1 cellular context compared by ENCODE assay signal in the genomic region with DNA sequence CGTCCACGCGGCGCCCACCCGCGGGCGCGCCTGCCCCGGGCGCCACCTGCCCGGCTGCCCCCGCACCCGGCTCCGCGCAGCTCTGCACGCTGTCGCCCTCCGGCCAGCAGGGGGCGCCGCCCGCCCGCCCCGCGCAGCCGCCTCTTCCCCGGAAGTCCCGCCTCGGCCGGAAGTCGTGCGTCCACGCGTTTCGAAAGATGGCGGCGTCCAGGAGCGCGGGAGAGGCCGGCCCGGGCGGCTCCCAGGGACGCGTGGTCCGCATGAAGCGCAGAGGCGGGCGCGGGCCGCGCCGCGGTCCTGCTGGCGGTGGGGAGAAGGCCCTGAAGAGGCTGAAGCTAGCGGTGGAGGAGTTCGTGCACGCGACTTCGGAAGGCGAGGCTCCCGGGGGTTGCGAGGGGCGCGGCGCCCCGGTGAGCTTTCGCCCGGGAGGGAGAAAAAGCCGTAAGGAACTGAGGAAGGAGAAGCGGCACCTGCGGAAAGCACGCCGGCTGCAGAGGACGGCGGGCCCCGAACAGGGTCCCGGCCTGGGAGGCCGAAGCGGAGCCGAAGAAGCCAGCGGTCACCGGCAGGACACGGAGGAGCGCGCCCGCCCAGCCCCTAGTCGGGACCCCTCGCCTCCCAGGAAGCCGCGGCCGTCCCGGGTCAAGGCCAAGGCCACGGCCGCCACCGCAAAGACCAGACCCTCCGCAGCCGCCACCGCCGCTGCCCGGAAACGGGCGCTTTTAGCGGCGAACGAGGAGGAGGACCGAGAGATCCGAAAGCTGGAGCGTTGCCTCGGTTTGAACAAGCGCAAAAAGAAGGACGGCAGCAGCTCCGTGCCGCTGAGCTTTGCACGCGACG.
A peak's percentile ranks its signal among the peaks of the same experiment; 100 is the strongest.
TF ChIP-seq lines count a peak whose summit lies in the region.

TSS of gene NOM1 (plus strand) at position 172 of the 840 bp plus-strand sequence. CDS start at position 198, 26 bp downstream.

TF ChIP-seq in WTC11, 78 proteins besides CTCF, POLR2A, EP300 and RAD21 (continued from another document and continues in another):
- TF ChIP-seq AFF4 (CRISPR knock-in tag; IDR thresholded peaks at IDR 0.05; ENCODE audit: borderline replicate concordance) (no peak), ZNF396 (CRISPR knock-in tag; IDR thresholded peaks at IDR 0.05; ENCODE audit: borderline replicate concordance) (no peak), NR1H2 (CRISPR knock-in tag; IDR thresholded peaks at IDR 0.05) (peak; percentile 26; the same call in 1 of the 2 replicates), GABPB1 (CRISPR knock-in tag; IDR thresholded peaks at IDR 0.05) (peak; percentile 92), NR3C1 (CRISPR knock-in tag; conservative IDR thresholded peaks at IDR 0.05; ENCODE audit: low read depth) (no peak), SMAD3 (CRISPR knock-in tag; IDR thresholded peaks at IDR 0.05; ENCODE audit: borderline replicate concordance) (0 out of 2 replicates have a peak, but pooled peaks have one; percentile 39), ATF2 (CRISPR knock-in tag; IDR thresholded peaks at IDR 0.05; ENCODE audit: borderline replicate concordance, low read depth) (no peak), CREM (CRISPR knock-in tag; IDR thresholded peaks at IDR 0.05) (peak; percentile 69; the same call in 1 of the 2 replicates), HMGA2 (CRISPR knock-in tag; IDR thresholded peaks at IDR 0.05) (no peak), STAT6 (CRISPR knock-in tag; conservative IDR thresholded peaks at IDR 0.05; ENCODE audit: low read depth) (no peak), ZBTB21 (CRISPR knock-in tag; IDR thresholded peaks at IDR 0.05; ENCODE audit: borderline replicate concordance) (no peak), TP53 (CRISPR knock-in tag; IDR thresholded peaks at IDR 0.05) (no peak), JUN (CRISPR knock-in tag; IDR thresholded peaks at IDR 0.05) (no peak; the same call in 1 of the 2 replicates), SMAD4 (CRISPR knock-in tag; IDR thresholded peaks at IDR 0.05) (peak; percentile 14; the same call in 1 of the 2 replicates), CREB1 (CRISPR knock-in tag; IDR thresholded peaks at IDR 0.05) (no peak), NR2C2 (CRISPR knock-in tag; IDR thresholded peaks at IDR 0.05) (no peak), KAT7 (CRISPR knock-in tag; IDR thresholded peaks at IDR 0.05; ENCODE audit: borderline replicate concordance) (0 out of 2 replicates have a peak, but pooled peaks have one; percentile 77), RELA (CRISPR knock-in tag; IDR thresholded peaks at IDR 0.05; ENCODE audit: borderline replicate concordance) (no peak), FOXK1 (CRISPR knock-in tag; IDR thresholded peaks at IDR 0.05) (peak; percentile 81; the same call in 1 of the 2 replicates), ETV6 (CRISPR knock-in tag; IDR thresholded peaks at IDR 0.05) (peak; percentile 61; the same call in 1 of the 2 replicates), MLX (CRISPR knock-in tag; IDR thresholded peaks at IDR 0.05) (no peak), ZNF263 (CRISPR knock-in tag; IDR thresholded peaks at IDR 0.05; ENCODE audit: low read depth) (no peak), ATF1 (CRISPR knock-in tag; IDR thresholded peaks at IDR 0.05) (no peak), ESRRA (CRISPR knock-in tag; IDR thresholded peaks at IDR 0.05; ENCODE audit: borderline replicate concordance) (peak; percentile 69; the same call in 1 of the 2 replicates)
- TF ChIP-seq, protein P1, sequence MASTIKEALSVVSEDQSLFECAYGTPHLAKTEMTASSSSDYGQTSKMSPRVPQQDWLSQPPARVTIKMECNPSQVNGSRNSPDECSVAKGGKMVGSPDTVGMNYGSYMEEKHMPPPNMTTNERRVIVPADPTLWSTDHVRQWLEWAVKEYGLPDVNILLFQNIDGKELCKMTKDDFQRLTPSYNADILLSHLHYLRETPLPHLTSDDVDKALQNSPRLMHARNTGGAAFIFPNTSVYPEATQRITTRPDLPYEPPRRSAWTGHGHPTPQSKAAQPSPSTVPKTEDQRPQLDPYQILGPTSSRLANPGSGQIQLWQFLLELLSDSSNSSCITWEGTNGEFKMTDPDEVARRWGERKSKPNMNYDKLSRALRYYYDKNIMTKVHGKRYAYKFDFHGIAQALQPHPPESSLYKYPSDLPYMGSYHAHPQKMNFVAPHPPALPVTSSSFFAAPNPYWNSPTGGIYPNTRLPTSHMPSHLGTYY (CRISPR knock-in tag; IDR thresholded peaks at IDR 0.05), result no peak
- TF ChIP-seq, protein P2, sequence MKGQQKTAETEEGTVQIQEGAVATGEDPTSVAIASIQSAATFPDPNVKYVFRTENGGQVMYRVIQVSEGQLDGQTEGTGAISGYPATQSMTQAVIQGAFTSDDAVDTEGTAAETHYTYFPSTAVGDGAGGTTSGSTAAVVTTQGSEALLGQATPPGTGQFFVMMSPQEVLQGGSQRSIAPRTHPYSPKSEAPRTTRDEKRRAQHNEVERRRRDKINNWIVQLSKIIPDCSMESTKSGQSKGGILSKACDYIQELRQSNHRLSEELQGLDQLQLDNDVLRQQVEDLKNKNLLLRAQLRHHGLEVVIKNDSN (CRISPR knock-in tag; IDR thresholded peaks at IDR 0.05), result 0 out of 2 replicates have a peak, but pooled peaks have one; percentile 55
- TF ChIP-seq, protein P3, sequence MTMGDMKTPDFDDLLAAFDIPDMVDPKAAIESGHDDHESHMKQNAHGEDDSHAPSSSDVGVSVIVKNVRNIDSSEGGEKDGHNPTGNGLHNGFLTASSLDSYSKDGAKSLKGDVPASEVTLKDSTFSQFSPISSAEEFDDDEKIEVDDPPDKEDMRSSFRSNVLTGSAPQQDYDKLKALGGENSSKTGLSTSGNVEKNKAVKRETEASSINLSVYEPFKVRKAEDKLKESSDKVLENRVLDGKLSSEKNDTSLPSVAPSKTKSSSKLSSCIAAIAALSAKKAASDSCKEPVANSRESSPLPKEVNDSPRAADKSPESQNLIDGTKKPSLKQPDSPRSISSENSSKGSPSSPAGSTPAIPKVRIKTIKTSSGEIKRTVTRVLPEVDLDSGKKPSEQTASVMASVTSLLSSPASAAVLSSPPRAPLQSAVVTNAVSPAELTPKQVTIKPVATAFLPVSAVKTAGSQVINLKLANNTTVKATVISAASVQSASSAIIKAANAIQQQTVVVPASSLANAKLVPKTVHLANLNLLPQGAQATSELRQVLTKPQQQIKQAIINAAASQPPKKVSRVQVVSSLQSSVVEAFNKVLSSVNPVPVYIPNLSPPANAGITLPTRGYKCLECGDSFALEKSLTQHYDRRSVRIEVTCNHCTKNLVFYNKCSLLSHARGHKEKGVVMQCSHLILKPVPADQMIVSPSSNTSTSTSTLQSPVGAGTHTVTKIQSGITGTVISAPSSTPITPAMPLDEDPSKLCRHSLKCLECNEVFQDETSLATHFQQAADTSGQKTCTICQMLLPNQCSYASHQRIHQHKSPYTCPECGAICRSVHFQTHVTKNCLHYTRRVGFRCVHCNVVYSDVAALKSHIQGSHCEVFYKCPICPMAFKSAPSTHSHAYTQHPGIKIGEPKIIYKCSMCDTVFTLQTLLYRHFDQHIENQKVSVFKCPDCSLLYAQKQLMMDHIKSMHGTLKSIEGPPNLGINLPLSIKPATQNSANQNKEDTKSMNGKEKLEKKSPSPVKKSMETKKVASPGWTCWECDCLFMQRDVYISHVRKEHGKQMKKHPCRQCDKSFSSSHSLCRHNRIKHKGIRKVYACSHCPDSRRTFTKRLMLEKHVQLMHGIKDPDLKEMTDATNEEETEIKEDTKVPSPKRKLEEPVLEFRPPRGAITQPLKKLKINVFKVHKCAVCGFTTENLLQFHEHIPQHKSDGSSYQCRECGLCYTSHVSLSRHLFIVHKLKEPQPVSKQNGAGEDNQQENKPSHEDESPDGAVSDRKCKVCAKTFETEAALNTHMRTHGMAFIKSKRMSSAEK (CRISPR knock-in tag; IDR thresholded peaks at IDR 0.05; ENCODE audit: borderline replicate concordance), result no peak
- TF ChIP-seq, protein P4, sequence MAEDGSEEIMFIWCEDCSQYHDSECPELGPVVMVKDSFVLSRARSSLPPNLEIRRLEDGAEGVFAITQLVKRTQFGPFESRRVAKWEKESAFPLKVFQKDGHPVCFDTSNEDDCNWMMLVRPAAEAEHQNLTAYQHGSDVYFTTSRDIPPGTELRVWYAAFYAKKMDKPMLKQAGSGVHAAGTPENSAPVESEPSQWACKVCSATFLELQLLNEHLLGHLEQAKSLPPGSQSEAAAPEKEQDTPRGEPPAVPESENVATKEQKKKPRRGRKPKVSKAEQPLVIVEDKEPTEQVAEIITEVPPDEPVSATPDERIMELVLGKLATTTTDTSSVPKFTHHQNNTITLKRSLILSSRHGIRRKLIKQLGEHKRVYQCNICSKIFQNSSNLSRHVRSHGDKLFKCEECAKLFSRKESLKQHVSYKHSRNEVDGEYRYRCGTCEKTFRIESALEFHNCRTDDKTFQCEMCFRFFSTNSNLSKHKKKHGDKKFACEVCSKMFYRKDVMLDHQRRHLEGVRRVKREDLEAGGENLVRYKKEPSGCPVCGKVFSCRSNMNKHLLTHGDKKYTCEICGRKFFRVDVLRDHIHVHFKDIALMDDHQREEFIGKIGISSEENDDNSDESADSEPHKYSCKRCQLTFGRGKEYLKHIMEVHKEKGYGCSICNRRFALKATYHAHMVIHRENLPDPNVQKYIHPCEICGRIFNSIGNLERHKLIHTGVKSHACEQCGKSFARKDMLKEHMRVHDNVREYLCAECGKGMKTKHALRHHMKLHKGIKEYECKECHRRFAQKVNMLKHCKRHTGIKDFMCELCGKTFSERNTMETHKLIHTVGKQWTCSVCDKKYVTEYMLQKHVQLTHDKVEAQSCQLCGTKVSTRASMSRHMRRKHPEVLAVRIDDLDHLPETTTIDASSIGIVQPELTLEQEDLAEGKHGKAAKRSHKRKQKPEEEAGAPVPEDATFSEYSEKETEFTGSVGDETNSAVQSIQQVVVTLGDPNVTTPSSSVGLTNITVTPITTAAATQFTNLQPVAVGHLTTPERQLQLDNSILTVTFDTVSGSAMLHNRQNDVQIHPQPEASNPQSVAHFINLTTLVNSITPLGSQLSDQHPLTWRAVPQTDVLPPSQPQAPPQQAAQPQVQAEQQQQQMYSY (CRISPR knock-in tag; IDR thresholded peaks at IDR 0.05), result no peak
- TF ChIP-seq, protein P5, sequence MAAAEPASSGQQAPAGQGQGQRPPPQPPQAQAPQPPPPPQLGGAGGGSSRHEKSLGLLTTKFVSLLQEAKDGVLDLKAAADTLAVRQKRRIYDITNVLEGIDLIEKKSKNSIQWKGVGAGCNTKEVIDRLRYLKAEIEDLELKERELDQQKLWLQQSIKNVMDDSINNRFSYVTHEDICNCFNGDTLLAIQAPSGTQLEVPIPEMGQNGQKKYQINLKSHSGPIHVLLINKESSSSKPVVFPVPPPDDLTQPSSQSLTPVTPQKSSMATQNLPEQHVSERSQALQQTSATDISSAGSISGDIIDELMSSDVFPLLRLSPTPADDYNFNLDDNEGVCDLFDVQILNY (CRISPR knock-in tag; IDR thresholded peaks at IDR 0.05), result no peak
